In genomic region chr1:203325418-203326091, GRCh38 we compare ENCODE assay signal across 9 cellular contexts.
DNase-seq lines count a peak whose midpoint lies in the region; ATAC-seq and TF ChIP-seq lines count a peak whose summit lies in the region.
"Had no signal": no experiment of that assay in that cellular context is flagged by ENCODE, and none has a peak within 500 bp of the region (broad histone marks: within the 10 kb centered on the region; RNA-seq: fewer than 3 reads in every experiment).

No MANE protein-coding gene starts in this region.

- no peaks in the 10 kb centered on the region for H3K36me3 ChIP-seq in muscle layer of duodenum (ENCODE audit: control insufficient read depth in 1 of 2, insufficient read depth in 2 of 2, low read length in 2 of 2)

- no peak for ATAC-seq in HG03378 (IDR thresholded peaks at IDR 0.05; ENCODE audit: unreplicated experiment)
- ATAC-seq in HG03439 (IDR thresholded peaks at IDR 0.05; ENCODE audit: unreplicated experiment) = no peak
- ATAC-seq in GM21786 (IDR thresholded peaks at IDR 0.05; ENCODE audit: unreplicated experiment) = no peak
- no peak for ATAC-seq in HG02884 (IDR thresholded peaks at IDR 0.05; ENCODE audit: unreplicated experiment)

- no peaks in the 10 kb centered on the region for H3K27me3 ChIP-seq in muscle layer of duodenum (ENCODE audit: low read depth, low read length)

- in situ Hi-C loops in GM13976 (cut with MboI; ENCODE audit: low sequenced_read_pairs, unreplicated experiment) = no loop called here

- peak overlapping the region; percentile 95 for H3K27ac ChIP-seq in caudate nucleus (ENCODE audit: low read depth, low read length)
- peak overlapping the region; percentile 86 for H3K27ac ChIP-seq in muscle layer of duodenum (ENCODE audit: low read length)

- TF ChIP-seq CTCF in GM13976 (IDR thresholded peaks at IDR 0.05; ENCODE audit: borderline replicate concordance, control extremely low read depth, extremely low read depth, insufficient read depth, missing control alignments) = no peak

- DNase-seq in GM13976 (ENCODE audit: low spot score) (peak; percentile 59), NCI-H2196 (lab: John Stamatoyannopoulos, UW; ENCODE audit: unreplicated experiment) (peak; percentile 92), caudate nucleus (lab: John Stamatoyannopoulos, UW) (peak in 51 of 61 donors; percentile 13 to 90 (median 55))
- DNase-seq: IMR-90 had no signal

- peaks cover 38 to 60% of the 10 kb centered on the region in 2 donors for H3K4me1 ChIP-seq in muscle layer of duodenum (ENCODE audit: control insufficient read depth in 1 of 2, insufficient read depth in 2 of 2, low read length in 2 of 2)

- H3K9me3 ChIP-seq in muscle layer of duodenum (ENCODE audit: control insufficient read depth in 1 of 2, low read length in 2 of 2) = no peaks in the 10 kb centered on the region

- peak overlapping the region in 1 of 2 donors; percentile 5 for H3K4me3 ChIP-seq in muscle layer of duodenum (ENCODE audit: low read depth in 1 of 2, low read length in 2 of 2)
